ENCODE assay signal across 8 cellular contexts in genomic region chr16:19520861-19521331, GRCh38. TPM values are rescaled to one million over a fixed set of nuclear protein-coding genes. Genes with fewer than 3 reads are reported as not detected.
DNase-seq lines count a peak whose midpoint lies in the region; ATAC-seq and TF ChIP-seq lines count a peak whose summit lies in the region.

No MANE protein-coding gene starts in this region.

- H3K36me3 ChIP-seq in adipocyte (ENCODE audit: control insufficient read depth, insufficient read depth, low read length, severe bottlenecking) (peaks cover 11% of the 10 kb centered on the region), suprapubic skin (peaks cover 8% of the 10 kb centered on the region)

- peak overlapping the region; percentile 84 for H3K4me3 ChIP-seq in adipocyte (ENCODE audit: low read length)
- peak overlapping the region; percentile 82 for H3K4me3 ChIP-seq in suprapubic skin

- TF ChIP-seq POLR2A in suprapubic skin (IDR thresholded peaks at IDR 0.05), result no peak

- H3K4me1 ChIP-seq in adipocyte (ENCODE audit: control insufficient read depth, insufficient read depth, low read length), result peaks cover 37% of the 10 kb centered on the region
- H3K4me1 ChIP-seq in suprapubic skin, result peaks cover 76% of the 10 kb centered on the region

- TF ChIP-seq CTCF in suprapubic skin (IDR thresholded peaks at IDR 0.05), result no peak

- WGBS in suprapubic skin, result 6% methylated on average over 8 of the region's 8 CpGs

- no peak for TF ChIP-seq EP300 in suprapubic skin (IDR thresholded peaks at IDR 0.05)

- ATAC-seq in HG02610 (IDR thresholded peaks at IDR 0.05; ENCODE audit: unreplicated experiment), result no peak

- in situ Hi-C loops in KBM-7 (cut with MboI; ENCODE audit: low pct_unique_long_range_greater_than_20kb, low sequenced_read_pairs), result no loop called here

- H3K27me3 ChIP-seq in adipocyte (replicated peaks; ENCODE audit: control insufficient read depth, insufficient read depth, low read length) (no peaks in the 10 kb centered on the region), suprapubic skin (no peaks in the 10 kb centered on the region)

- no peaks in the 10 kb centered on the region for H3K9me3 ChIP-seq in adipocyte (ENCODE audit: control insufficient read depth, low read length)
- no peaks in the 10 kb centered on the region for H3K9me3 ChIP-seq in suprapubic skin

- DNase-seq in Daoy (ENCODE audit: low read depth), result peak; percentile 68
- peak; percentile 60 for DNase-seq in KBM-7
- DNase-seq in adipocyte (ENCODE audit: low read depth), result peak; percentile 16
- DNase-seq in kidney tubule cell (ENCODE audit: low spot score), result peak; percentile 66
- DNase-seq in suprapubic skin (ENCODE audit: low spot score in 2 of 2), result no peak
- DNase-seq in NCI-H187 (lab: John Stamatoyannopoulos, UW), result no peak
- no peak for DNase-seq in occipital lobe (lab: John Stamatoyannopoulos, UW)

- peak overlapping the region; percentile 96 for H3K27ac ChIP-seq in suprapubic skin

- peak overlapping the region; percentile 92 for H3K9ac ChIP-seq in adipocyte (ENCODE audit: low read length)

RNA-seq across cellular contexts. Expression of gene GDE1, which starts 1.0 kb away (rescaled TPM):
- total RNA-seq in Daoy (2014; rRNA removed; shearing (Covaris generic)), result 56.1 and 79.3 TPM in 2 replicates
- total RNA-seq in suprapubic skin, result 10 to 100 TPM; 32.7 to 58.1 (median 44.7) TPM
- 29.9 TPM for total RNA-seq in occipital lobe

RNA-seq across cellular contexts. Expression of gene CCP110, which starts 2.8 kb away (rescaled TPM):
- 14.2 and 17.7 TPM in 2 replicates for total RNA-seq in Daoy (2014; rRNA removed; shearing (Covaris generic))
- total RNA-seq in suprapubic skin (10 to 100 TPM in 3 of 4 donors, 1 to 10 TPM in 1; 8.4 to 21.0 (median 13.5) TPM), occipital lobe (85.5 TPM)

RNA-seq across cellular contexts. Expression of gene VPS35L, which starts 34.6 kb away (rescaled TPM):
- total RNA-seq in Daoy (2014; rRNA removed; shearing (Covaris generic)), result 11.8 and 12.1 TPM in 2 replicates
- total RNA-seq in suprapubic skin (10 to 100 TPM; 16.3 to 30.4 (median 20.7) TPM), occipital lobe (43.2 TPM)

Comparison
In these comparisons a context has a peak if more than half of its experiments do, and no peak if none do; other contexts are left out.
1. DNase-seq: peak in Daoy (single experiment), KBM-7 (single experiment), adipocyte (single experiment) and kidney tubule cell (single experiment); none in suprapubic skin (0 of 2), NCI-H187 (0 of 2) and occipital lobe (single experiment).